21 cellular contexts compared by ENCODE assay signal in genomic region chr5:28810751-28811136, GRCh38.
DNase-seq lines count a peak whose midpoint lies in the region; ATAC-seq and TF ChIP-seq lines count a peak whose summit lies in the region.
"Had no signal": no experiment of that assay in that cellular context is flagged by ENCODE, and none has a peak within 500 bp of the region (broad histone marks: within the 10 kb centered on the region; RNA-seq: fewer than 3 reads in every experiment).

No MANE protein-coding gene starts in this region.

- H3K27ac ChIP-seq in RWPE2 (ENCODE audit: poor library complexity, severe bottlenecking) (no peak overlapping the region), vagina (no peak overlapping the region)
- H3K27ac ChIP-seq: right atrium auricular region, SJCRH30 had no signal

- BruUV-seq in Calu3 (replicated peaks; lab: Mats Ljungman, UMichigan) = no TSS peak

- H3K4me1 Mint-ChIP-seq in osteocyte (ENCODE audit: unreplicated experiment) (peaks cover 3% of the 10 kb centered on the region), Calu3 (ENCODE audit: low read depth, unreplicated experiment) (no peaks in the 10 kb centered on the region)
- H3K4me1 Mint-ChIP-seq: activated naive CD4-positive, alpha-beta T cell treated with anti-CD3 and anti-CD28 coated beads, Interleukin-2, amount 10 ng/mL, durations not matched to agents 7 days and 5 days; immature natural killer cell; stimulated activated effector memory CD8-positive, alpha-beta T cell treated with anti-CD3 and anti-CD28 coated beads, Interleukin-12 subunit alpha, Interleukin-12 subunit beta, amount 100 ng/mL, for 72 hours; WTC11 had no signal

- H3K27me3 ChIP-seq in H7 (ENCODE audit: control insufficient read depth, insufficient read depth, low read length) = no peaks in the 10 kb centered on the region
- no peaks in the 10 kb centered on the region for H3K27me3 ChIP-seq in RWPE2 (ENCODE audit: insufficient read depth, poor library complexity, severe bottlenecking)
- no peaks in the 10 kb centered on the region for H3K27me3 ChIP-seq in vagina
- H3K27me3 ChIP-seq: right atrium auricular region, SJCRH30 had no signal

- H3K9me3 ChIP-seq in RWPE2 (ENCODE audit: severe bottlenecking) = no peaks in the 10 kb centered on the region
- H3K9me3 ChIP-seq in vagina = no peaks in the 10 kb centered on the region
- H3K9me3 ChIP-seq: right atrium auricular region, SJCRH30 had no signal

- no peak overlapping the region for H3K27ac Mint-ChIP-seq in osteocyte (ENCODE audit: unreplicated experiment)
- H3K27ac Mint-ChIP-seq in Calu3 (ENCODE audit: unreplicated experiment) = no peak overlapping the region
- H3K27ac Mint-ChIP-seq: activated CD8-positive, alpha-beta T cell treated with anti-CD3 and anti-CD28 coated beads for 36 hours; activated naive CD4-positive, alpha-beta T cell treated with anti-CD3 and anti-CD28 coated beads, Interleukin-2, amount 10 ng/mL, durations not matched to agents 7 days and 5 days; immature natural killer cell; stimulated activated effector memory CD8-positive, alpha-beta T cell treated with anti-CD3 and anti-CD28 coated beads, Interleukin-12 subunit alpha, Interleukin-12 subunit beta, amount 100 ng/mL, for 72 hours; WTC11 had no signal

- H3K36me3 ChIP-seq in H7 (replicated peaks; ENCODE audit: control insufficient read depth, insufficient read depth, low read length) = no peaks in the 10 kb centered on the region
- H3K36me3 ChIP-seq in RWPE2 (ENCODE audit: low read depth) = no peaks in the 10 kb centered on the region
- no peaks in the 10 kb centered on the region for H3K36me3 ChIP-seq in vagina
- H3K36me3 ChIP-seq: right atrium auricular region, SJCRH30 had no signal

- DNase-seq in H7 (peak; percentile 10), LoVo (ENCODE audit: low spot score) (peak; percentile 19), RWPE2 (ENCODE audit: low spot score) (no peak), osteocyte (ENCODE audit: extremely low spot score, unreplicated experiment) (no peak), COLO829 (ENCODE audit: low spot score) (no peak), Calu3 (no peak), vagina (ENCODE audit: extremely low spot score in 2 of 2) (no peak)
- DNase-seq: activated CD8-positive, alpha-beta T cell treated with anti-CD3 and anti-CD28 coated beads for 36 hours; activated naive CD4-positive, alpha-beta T cell treated with anti-CD3 and anti-CD28 coated beads, Interleukin-2, amount 10 ng/mL, durations not matched to agents 7 days and 5 days; activated T-cell treated with anti-CD3 and anti-CD28 coated beads, Interleukin-2, amount 50 U/mL, for 4 hours; immature natural killer cell; left ventricle myocardium superior; MM.1S; mucosa of descending colon; NCI-H2081; NCI-H524 treated with DMSO at 0.1 percent for 48 hours; OCI-M1 had no signal

- H3K36me3 Mint-ChIP-seq in osteocyte (ENCODE audit: unreplicated experiment) = no peaks in the 10 kb centered on the region
- no peaks in the 10 kb centered on the region for H3K36me3 Mint-ChIP-seq in Calu3 (ENCODE audit: insufficient read depth, unreplicated experiment)
- H3K36me3 Mint-ChIP-seq: activated naive CD4-positive, alpha-beta T cell treated with anti-CD3 and anti-CD28 coated beads, Interleukin-2, amount 10 ng/mL, durations not matched to agents 7 days and 5 days; stimulated activated effector memory CD8-positive, alpha-beta T cell treated with anti-CD3 and anti-CD28 coated beads, Interleukin-12 subunit alpha, Interleukin-12 subunit beta, amount 100 ng/mL, for 72 hours had no signal

- H3K4me1 ChIP-seq in RWPE2 (ENCODE audit: insufficient read depth, poor library complexity, severe bottlenecking) (peaks cover 9% of the 10 kb centered on the region), vagina (no peaks in the 10 kb centered on the region)
- H3K4me1 ChIP-seq: right atrium auricular region, SJCRH30 had no signal

- peaks cover 3% of the 10 kb centered on the region for H3K27me3 Mint-ChIP-seq in osteocyte (ENCODE audit: unreplicated experiment)
- H3K27me3 Mint-ChIP-seq in Calu3 (ENCODE audit: unreplicated experiment) = no peaks in the 10 kb centered on the region
- H3K27me3 Mint-ChIP-seq: activated CD8-positive, alpha-beta T cell treated with anti-CD3 and anti-CD28 coated beads for 36 hours; activated naive CD4-positive, alpha-beta T cell treated with anti-CD3 and anti-CD28 coated beads, Interleukin-2, amount 10 ng/mL, durations not matched to agents 7 days and 5 days had no signal

- H3K9me3 Mint-ChIP-seq in osteocyte (ENCODE audit: unreplicated experiment) = no peaks in the 10 kb centered on the region
- no peaks in the 10 kb centered on the region for H3K9me3 Mint-ChIP-seq in Calu3 (ENCODE audit: low read depth, unreplicated experiment)
- H3K9me3 Mint-ChIP-seq: WTC11 had no signal

- CTCF ChIA-PET in Calu3 (lab: Charles Lee) = no interaction called here

- H3K4me3 Mint-ChIP-seq in osteocyte (ENCODE audit: unreplicated experiment) (no peak overlapping the region), Calu3 (ENCODE audit: low read depth, unreplicated experiment) (no peak overlapping the region)
- H3K4me3 Mint-ChIP-seq: activated CD8-positive, alpha-beta T cell treated with anti-CD3 and anti-CD28 coated beads for 36 hours; activated naive CD4-positive, alpha-beta T cell treated with anti-CD3 and anti-CD28 coated beads, Interleukin-2, amount 10 ng/mL, durations not matched to agents 7 days and 5 days; activated T-cell treated with anti-CD3 and anti-CD28 coated beads, Interleukin-2, amount 50 U/mL, for 4 hours; immature natural killer cell; stimulated activated effector memory CD8-positive, alpha-beta T cell treated with anti-CD3 and anti-CD28 coated beads, Interleukin-12 subunit alpha, Interleukin-12 subunit beta, amount 100 ng/mL, for 72 hours; WTC11 had no signal

- ATAC-seq in RWPE2 (ENCODE audit: low read depth) = no peak
- ATAC-seq: activated CD8-positive, alpha-beta T cell treated with anti-CD3 and anti-CD28 coated beads for 36 hours; activated T-cell treated with anti-CD3 and anti-CD28 coated beads, Interleukin-2, amount 50 U/mL, for 4 hours; left ventricle myocardium superior; mucosa of descending colon had no signal

- no peak overlapping the region for H3K4me3 ChIP-seq in H7 (ENCODE audit: insufficient read depth, low read depth, low read length)
- H3K4me3 ChIP-seq in RWPE2 (ENCODE audit: severe bottlenecking) = no peak overlapping the region
- H3K4me3 ChIP-seq in vagina = no peak overlapping the region
- H3K4me3 ChIP-seq: mucosa of descending colon, right atrium auricular region, SJCRH30 had no signal

- TF ChIP-seq CTCF in RWPE2 (IDR thresholded peaks at IDR 0.05; ENCODE audit: poor library complexity, severe bottlenecking) (peak; percentile 44), osteocyte (IDR thresholded peaks at IDR 0.05) (peak; percentile 12), Calu3 (IDR thresholded peaks at IDR 0.05; ENCODE audit: unreplicated experiment) (no peak), vagina (IDR thresholded peaks at IDR 0.05) (no peak)

- intact Hi-C loops in Calu3 (cut with micrococcal nuclease; ENCODE audit: unreplicated experiment) (no loop called here), vagina (cut with DNase I) (no loop called here)

- no peak for TF ChIP-seq POLR2A in vagina (IDR thresholded peaks at IDR 0.05)

Comparison
In these comparisons a context has a peak if more than half of its experiments do, and no peak if none do; other contexts are left out.
1. DNase-seq: peak in H7 (single experiment) and LoVo (single experiment); none in RWPE2 (single experiment), osteocyte (single experiment), COLO829 (single experiment), Calu3 (single experiment) and vagina (0 of 2).
2. CTCF ChIP-seq: peak in RWPE2 (single experiment) and osteocyte (single experiment); none in Calu3 (single experiment) and vagina (0 of 3).